Comparison of ENCODE assay signal across 22 cellular contexts in genomic region chr12:99392091-99392850, GRCh38.
"Had no signal": no experiment of that assay in that cellular context is flagged by ENCODE, and none has a peak within 500 bp of the region (broad histone marks: within the 10 kb centered on the region; RNA-seq: fewer than 3 reads in every experiment).

No MANE protein-coding gene starts in this region.

- H3K27me3 ChIP-seq: adrenal gland, body of pancreas had no signal

- H3K36me3 ChIP-seq: adrenal gland had no signal

- H3K27ac ChIP-seq: adrenal gland, body of pancreas, SK-N-MC, VCaP had no signal

- DNase-seq: activated CD4-positive, alpha-beta T cell treated with anti-CD3 and anti-CD28 coated beads, Interleukin-2, amount 50 U/mL, for 1 hour; activated CD4-positive, CD25-positive, alpha-beta regulatory T cell; activated CD8-positive, alpha-beta memory T cell treated with anti-CD3 and anti-CD28 coated beads, Interleukin-2, amount 50 U/mL, for 4 hours; activated CD8-positive, alpha-beta T cell treated with anti-CD3 and anti-CD28 coated beads for 36 hours; activated gamma-delta T cell treated with Interleukin-2 at 50 U/mL for 16 hours; activated naive CD4-positive, alpha-beta T cell treated with anti-CD3 and anti-CD28 coated beads, Interleukin-2, amount 10 ng/mL, durations not matched to agents 7 days and 5 days; activated naive CD8-positive, alpha-beta T cell treated with anti-CD3 and anti-CD28 coated beads, Interleukin-2, amount 10 ng/mL, durations not matched to agents 7 days and 5 days; activated T-cell treated with anti-CD3 and anti-CD28 coated beads, Interleukin-2, amount 50 U/mL, for 72 hours; adrenal gland; body of pancreas; central memory CD4-positive, alpha-beta T cell; MM.1S; NCI-H1048; NCI-H146; NCI-H187 treated with DMSO at 0.1 percent for 48 hours; NCI-H2081 treated with DMSO at 0.1 percent for 48 hours; NCI-H446; NCI-H524; T-helper 1 cell had no signal

- ATAC-seq: activated CD8-positive, alpha-beta T cell treated with anti-CD3 and anti-CD28 coated beads for 36 hours; activated T-cell treated with anti-CD3 and anti-CD28 coated beads, Interleukin-2, amount 50 U/mL, for 72 hours; body of pancreas; Right ventricle myocardium inferior had no signal

- H3K4me1 ChIP-seq: adrenal gland, body of pancreas had no signal

- H3K4me3 ChIP-seq: adrenal gland, body of pancreas, SK-N-MC had no signal

- H3K9me3 ChIP-seq: adrenal gland, body of pancreas had no signal
